In genomic region chr16:88070341-88070740, GRCh38 we compare ENCODE assay signal across 22 cellular contexts.
A peak's percentile ranks its signal among the peaks of the same experiment; 100 is the strongest.
DNase-seq lines count a peak whose midpoint lies in the region; ATAC-seq and TF ChIP-seq lines count a peak whose summit lies in the region.
"Had no signal": no experiment of that assay in that cellular context is flagged by ENCODE, and none has a peak within 500 bp of the region (broad histone marks: within the 10 kb centered on the region; RNA-seq: fewer than 3 reads in every experiment).

No MANE protein-coding gene starts in this region.

- H3K36me3 ChIP-seq in Peyer's patch, result peaks cover 0 to 52% (median 0%) of the 10 kb centered on the region in 3 donors

- H3K36me3 Mint-ChIP-seq in natural killer cell, result peaks cover 9% of the 10 kb centered on the region
- peaks cover 5% of the 10 kb centered on the region for H3K36me3 Mint-ChIP-seq in natural killer cell treated with Interleukin-12 subunit alpha and Interleukin-12 subunit beta and Interleukin-15 and Interleukin-18, amount 100 ng/mL, for 72 hours
- peaks cover 18% of the 10 kb centered on the region for H3K36me3 Mint-ChIP-seq in memory B cell

- ATAC-seq in natural killer cell, result no peak
- ATAC-seq in natural killer cell treated with Interleukin-12 subunit alpha and Interleukin-12 subunit beta and Interleukin-15 and Interleukin-18, amount 100 ng/mL, for 72 hours, result no peak
- no peak for ATAC-seq in memory B cell (ENCODE audit: low read depth)
- ATAC-seq in HG03108 (IDR thresholded peaks at IDR 0.05; ENCODE audit: unreplicated experiment), result no peak
- no peak for ATAC-seq in GM21447 (IDR thresholded peaks at IDR 0.05; ENCODE audit: unreplicated experiment)
- ATAC-seq: A549, Panc1, Right ventricle myocardium inferior had no signal

- TF ChIP-seq CTCF in natural killer cell (IDR thresholded peaks at IDR 0.05) (no peak), Peyer's patch (IDR thresholded peaks at IDR 0.05) (no peak)

- no peaks in the 10 kb centered on the region for H3K27me3 ChIP-seq in Peyer's patch

- peaks cover 0 to 22% (median 0%) of the 10 kb centered on the region in 4 donors for H3K4me1 ChIP-seq in Peyer's patch
- H3K4me1 ChIP-seq: A549, Caco-2 had no signal

- H3K9me3 Mint-ChIP-seq in natural killer cell, result no peaks in the 10 kb centered on the region
- no peaks in the 10 kb centered on the region for H3K9me3 Mint-ChIP-seq in natural killer cell treated with Interleukin-12 subunit alpha and Interleukin-12 subunit beta and Interleukin-15 and Interleukin-18, amount 100 ng/mL, for 72 hours
- no peaks in the 10 kb centered on the region for H3K9me3 Mint-ChIP-seq in memory B cell
- H3K9me3 Mint-ChIP-seq: CD4-positive, CD25-positive, alpha-beta regulatory T cell; H9 had no signal

- H3K27ac Mint-ChIP-seq in natural killer cell (peak overlapping the region; percentile 20 to 64), memory B cell (peak overlapping the region; percentile 99)
- no peak overlapping the region for H3K27ac Mint-ChIP-seq in natural killer cell treated with Interleukin-12 subunit alpha and Interleukin-12 subunit beta and Interleukin-15 and Interleukin-18, amount 100 ng/mL, for 72 hours
- H3K27ac Mint-ChIP-seq: CD4-positive, CD25-positive, alpha-beta regulatory T cell had no signal

- no peaks in the 10 kb centered on the region for H3K27me3 Mint-ChIP-seq in natural killer cell (ENCODE audit: low read depth in 2 of 2)
- H3K27me3 Mint-ChIP-seq in natural killer cell treated with Interleukin-12 subunit alpha and Interleukin-12 subunit beta and Interleukin-15 and Interleukin-18, amount 100 ng/mL, for 72 hours, result no peaks in the 10 kb centered on the region
- no peaks in the 10 kb centered on the region for H3K27me3 Mint-ChIP-seq in memory B cell
- H3K27me3 Mint-ChIP-seq: CD4-positive, CD25-positive, alpha-beta regulatory T cell had no signal

- H3K9me3 ChIP-seq in Peyer's patch, result no peaks in the 10 kb centered on the region
- H3K9me3 ChIP-seq: A549, Caco-2 had no signal

- H3K27ac ChIP-seq in Peyer's patch, result peak overlapping the region in 3 of 4 donors; percentile 25 to 72 (median 68)
- H3K27ac ChIP-seq: A549, SK-N-MC had no signal

- intact Hi-C loops in natural killer cell (cut with micrococcal nuclease), result no loop called here

- H3K4me3 ChIP-seq in Peyer's patch, result no peak overlapping the region
- H3K4me3 ChIP-seq: A549, SK-N-MC had no signal

- H3K4me3 Mint-ChIP-seq in natural killer cell (no peak overlapping the region), memory B cell (no peak overlapping the region)
- no peak overlapping the region for H3K4me3 Mint-ChIP-seq in natural killer cell treated with Interleukin-12 subunit alpha and Interleukin-12 subunit beta and Interleukin-15 and Interleukin-18, amount 100 ng/mL, for 72 hours
- H3K4me3 Mint-ChIP-seq: CD4-positive, CD25-positive, alpha-beta regulatory T cell had no signal

- H3K4me1 Mint-ChIP-seq in natural killer cell (peaks cover 6 to 9% of the 10 kb centered on the region in 2 donors), memory B cell (peaks cover 16% of the 10 kb centered on the region)
- peaks cover 0 to 4% of the 10 kb centered on the region in 2 donors for H3K4me1 Mint-ChIP-seq in natural killer cell treated with Interleukin-12 subunit alpha and Interleukin-12 subunit beta and Interleukin-15 and Interleukin-18, amount 100 ng/mL, for 72 hours (ENCODE audit: low read depth in 2 of 2)
- H3K4me1 Mint-ChIP-seq: CD4-positive, CD25-positive, alpha-beta regulatory T cell had no signal

- no peak for TF ChIP-seq POLR2A in Peyer's patch (IDR thresholded peaks at IDR 0.05)

- DNase-seq in natural killer cell, result no peak
- DNase-seq in natural killer cell treated with Interleukin-12 subunit alpha and Interleukin-12 subunit beta and Interleukin-15 and Interleukin-18, amount 100 ng/mL, for 72 hours (ENCODE audit: low spot score), result no peak
- DNase-seq in Peyer's patch, result peak in 1 of 3 donors; percentile 32
- no peak for DNase-seq in memory B cell (ENCODE audit: low spot score in 2 of 2)
- DNase-seq in NCI-H526 (lab: John Stamatoyannopoulos, UW), result no peak
- no peak for DNase-seq in NCI-H2171 (lab: John Stamatoyannopoulos, UW)
- DNase-seq: Caco-2; CD4-positive, CD25-positive, alpha-beta regulatory T cell; DMS153; EL; H9; IMR-90; Kasumi-1; NCI-H1105 treated with DMSO at 0.1 percent for 48 hours; NCI-H187 treated with DMSO at 0.1 percent for 48 hours; NCI-H748 treated with DMSO at 0.1 percent for 48 hours had no signal

Comparison
In these comparisons a context has a peak if more than half of its experiments do, and no peak if none do; other contexts are left out.
1. H3K27ac Mint-ChIP-seq: peak in natural killer cell (2 of 2) and memory B cell (single experiment); none in natural killer cell treated with Interleukin-12 subunit alpha and Interleukin-12 subunit beta and Interleukin-15 and Interleukin-18, amount 100 ng/mL, for 72 hours (0 of 2).